8 cellular contexts compared by ENCODE assay signal in the genomic region with DNA sequence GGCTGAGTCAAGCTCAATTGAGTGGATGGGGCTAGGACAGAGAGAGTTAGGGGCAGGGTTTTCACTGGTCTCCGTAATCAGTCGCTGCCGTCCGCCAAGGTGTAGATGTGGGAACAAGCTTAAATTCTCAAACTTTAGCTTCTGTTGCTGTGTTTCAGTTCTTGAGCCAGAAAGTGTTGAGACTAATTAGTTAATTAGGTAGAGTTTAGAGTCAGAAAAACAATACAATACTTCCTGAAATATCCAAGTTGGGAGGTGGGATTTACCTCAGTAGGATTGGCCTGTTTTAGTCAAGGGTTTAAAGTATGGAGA. TPM values are rescaled to one million over a fixed set of nuclear protein-coding genes. Genes with fewer than 3 reads are reported as not detected.
A peak's percentile ranks its signal among the peaks of the same experiment; 100 is the strongest.
DNase-seq lines count a peak whose midpoint lies in the region; ATAC-seq and TF ChIP-seq lines count a peak whose summit lies in the region.

No MANE protein-coding gene starts in this region.

- H2BK15ac ChIP-seq in IMR-90 (ENCODE audit: low read depth, low read length) = peak overlapping the region; percentile 59; the same call in 1 of the 3 replicates

- H3K27me3 ChIP-seq in A673 (replicated peaks; ENCODE audit: insufficient read depth, low read depth, low read length, poor library complexity) (no peaks in the 10 kb centered on the region), IMR-90 (ENCODE audit: control insufficient read depth, insufficient read depth, low read length) (no peaks in the 10 kb centered on the region), mononuclear cell (ENCODE audit: insufficient read depth, low read length) (no peaks in the 10 kb centered on the region)

- POLR2A ChIA-PET in A673 (lab: Charles Lee; ENCODE audit: low non-redundant PET) (interaction anchor here (0.6 to 1.1 kb wide), 3 partner anchors 13 to 328 kb away, joined by 3 to 5 read pairs (median 4); no protein-coding TSS in a partner anchor), IMR-90 (lab: Charles Lee; ENCODE audit: unreplicated experiment) (interaction anchor here (0.6 to 1.6 kb wide), 6 partner anchors 9 to 41 kb away, joined by 3 to 9 read pairs (median 4); a partner anchor contains a TSS)

- 0 out of 2 replicates have a peak, but pooled peaks cover 4% of the 10 kb centered on the region for H3K9me1 ChIP-seq in IMR-90 (ENCODE audit: insufficient read depth, low read length)

- no peaks in the 10 kb centered on the region for H3K9me3 ChIP-seq in A673 (ENCODE audit: low read depth, low read length, poor library complexity, severe bottlenecking)
- H3K9me3 ChIP-seq in IMR-90 (ENCODE audit: control insufficient read depth, insufficient read depth, low read length) = no peaks in the 10 kb centered on the region
- H3K9me3 ChIP-seq in mononuclear cell (ENCODE audit: low read depth, low read length) = no peaks in the 10 kb centered on the region

- dilution Hi-C loops in IMR-90 (cut with HindIII; ENCODE audit: low sequenced_read_pairs, unreplicated experiment) = no loop called here

- no peak overlapping the region for H3K27ac Mint-ChIP-seq in natural killer cell treated with Interleukin-12 subunit alpha and Interleukin-12 subunit beta and Interleukin-15 and Interleukin-18, amount 100 ng/mL, for 72 hours

- H3K56ac ChIP-seq in IMR-90 (ENCODE audit: extremely low read depth, insufficient read depth, low read length) = peak overlapping the region; percentile 86

- H2AFZ ChIP-seq in IMR-90 (replicated peaks; ENCODE audit: low read length, poor library complexity) = peak overlapping the region; percentile 93

- peaks cover 34% of the 10 kb centered on the region for H4K20me1 ChIP-seq in IMR-90 (ENCODE audit: insufficient read depth, low read length)

- H3K4me3 Mint-ChIP-seq in natural killer cell treated with Interleukin-12 subunit alpha and Interleukin-12 subunit beta and Interleukin-15 and Interleukin-18, amount 100 ng/mL, for 72 hours = no peak overlapping the region

- peaks cover 6 to 14% of the 10 kb centered on the region in 2 experiments for H3K79me1 ChIP-seq in IMR-90 (ENCODE audit: low read depth in 1 of 2, low read length in 2 of 2)

- H3K4me3 ChIP-seq in A673 (ENCODE audit: low read depth, low read length, poor library complexity, severe bottlenecking) (peak overlapping the region; percentile 98), IMR-90 (ENCODE audit: insufficient read depth, low read depth, low read length) (peak overlapping the region; percentile 69), mononuclear cell (ENCODE audit: low read length) (peak overlapping the region; percentile 43)

- no peak; the same call in 1 of the 2 replicates for TF ChIP-seq POLR2A in IMR-90 (IDR thresholded peaks at IDR 0.05; ENCODE audit: low read depth, low read length)

- no peak overlapping the region; the same call in 1 of the 2 replicates for H2AK5ac ChIP-seq in IMR-90 (ENCODE audit: low read depth, low read length)

- H3K14ac ChIP-seq in IMR-90 (replicated peaks; ENCODE audit: low read depth, low read length) = peak overlapping the region; percentile 49

- no peaks in the 10 kb centered on the region for H3K9me3 Mint-ChIP-seq in natural killer cell treated with Interleukin-12 subunit alpha and Interleukin-12 subunit beta and Interleukin-15 and Interleukin-18, amount 100 ng/mL, for 72 hours

- H3K9ac ChIP-seq in IMR-90 (ENCODE audit: low read depth, low read length) = peak overlapping the region; percentile 72

- H3K4me1 ChIP-seq in A673 (ENCODE audit: insufficient read depth, low read length, poor library complexity, severe bottlenecking) (peaks cover 13% of the 10 kb centered on the region), IMR-90 (ENCODE audit: control insufficient read depth, insufficient read depth, low read length) (peaks cover 4% of the 10 kb centered on the region; the same call in 1 of the 2 replicates), mononuclear cell (ENCODE audit: insufficient read depth, low read length) (peaks cover 22% of the 10 kb centered on the region)

- H3K36me3 Mint-ChIP-seq in natural killer cell treated with Interleukin-12 subunit alpha and Interleukin-12 subunit beta and Interleukin-15 and Interleukin-18, amount 100 ng/mL, for 72 hours = no peaks in the 10 kb centered on the region

- no peaks in the 10 kb centered on the region for H3K27me3 Mint-ChIP-seq in natural killer cell treated with Interleukin-12 subunit alpha and Interleukin-12 subunit beta and Interleukin-15 and Interleukin-18, amount 100 ng/mL, for 72 hours

- peak overlapping the region; percentile 56 for H3K4ac ChIP-seq in IMR-90 (ENCODE audit: low read depth, low read length)

- 0 out of 2 replicates have a peak, but pooled peaks have one; percentile 21 for TF ChIP-seq RAD21 in IMR-90 (IDR thresholded peaks at IDR 0.05; ENCODE audit: low read length)

- ATAC-seq in IMR-90 (ENCODE audit: low read depth) (no peak), GM18498 (IDR thresholded peaks at IDR 0.05; ENCODE audit: unreplicated experiment) (no peak), GM18868 (IDR thresholded peaks at IDR 0.05; ENCODE audit: unreplicated experiment) (no peak)
- no peak for ATAC-seq in natural killer cell treated with Interleukin-12 subunit alpha and Interleukin-12 subunit beta and Interleukin-15 and Interleukin-18, amount 100 ng/mL, for 72 hours

- peak overlapping the region; percentile 84 for H3K4me2 ChIP-seq in IMR-90 (ENCODE audit: low read depth, low read length)

- peak overlapping the region; percentile 40; the same call in 1 of the 2 replicates for H4K91ac ChIP-seq in IMR-90 (ENCODE audit: insufficient read depth, low read depth, low read length)

- in situ Hi-C loops in IMR-90 (cut with MboI; ENCODE audit: low sequenced_read_pairs) = no loop called here

- DNase-seq in A673 (ENCODE audit: low spot score) (no peak), IMR-90 (peak; percentile 18), activated T-cell treated with anti-CD3 and anti-CD28 coated beads for 4 hours (no peak)
- DNase-seq in natural killer cell treated with Interleukin-12 subunit alpha and Interleukin-12 subunit beta and Interleukin-15 and Interleukin-18, amount 100 ng/mL, for 72 hours (ENCODE audit: low spot score) = no peak

- H4K5ac ChIP-seq in IMR-90 (ENCODE audit: low read depth, low read length) = no peak overlapping the region

- TSS peak; percentile 90 for BruUV-seq in A673 (replicated peaks; lab: Mats Ljungman, UMichigan)
- TSS peak; percentile 34 for BruUV-seq in IMR-90 (replicated peaks; lab: Mats Ljungman, UMichigan)

- H2BK120ac ChIP-seq in IMR-90 (ENCODE audit: low read depth, low read length) = peak overlapping the region; percentile 21; the same call in 1 of the 2 replicates

- intact Hi-C loops in A673 (cut with micrococcal nuclease; ENCODE audit: unreplicated experiment) (loop anchor here (5.0 kb wide), 2 partner anchors 206 to 396 kb away; no protein-coding TSS in a partner anchor), IMR-90 (cut with micrococcal nuclease) (loop anchor here (1.0 to 5.0 kb wide), 3 partner anchors 41 to 391 kb away; a partner anchor contains a TSS)

- H2BK20ac ChIP-seq in IMR-90 (ENCODE audit: low read depth, low read length) = no peak overlapping the region

- H3K4me1 Mint-ChIP-seq in natural killer cell treated with Interleukin-12 subunit alpha and Interleukin-12 subunit beta and Interleukin-15 and Interleukin-18, amount 100 ng/mL, for 72 hours (ENCODE audit: low read depth in 2 of 2) = peaks cover 17 to 23% of the 10 kb centered on the region in 2 donors

- TF ChIP-seq CTCF in A673 (conservative IDR thresholded peaks at IDR 0.05; ENCODE audit: low read depth, low read length) = no peak
- no peak for TF ChIP-seq CTCF in IMR-90 (conservative IDR thresholded peaks at IDR 0.05; ENCODE audit: low read depth, low read length)

- H3K36me3 ChIP-seq in A673 (ENCODE audit: insufficient read depth, low read length, poor library complexity, severe bottlenecking) = peaks cover 16% of the 10 kb centered on the region
- peaks cover 5% of the 10 kb centered on the region for H3K36me3 ChIP-seq in IMR-90 (ENCODE audit: control insufficient read depth, insufficient read depth, low read length)

- CTCF ChIA-PET in A673 (lab: Charles Lee) = interaction anchor here (0.6 to 1.1 kb wide), 2 partner anchors 208 to 397 kb away, joined by 3 read pairs; no protein-coding TSS in a partner anchor
- CTCF ChIA-PET in IMR-90 (lab: Yijun Ruan, JAX) = interaction anchor here (0.5 to 1.0 kb wide), 3 partner anchors 22 to 208 kb away, joined by 3 to 4 read pairs (median 3); no protein-coding TSS in a partner anchor

- peak overlapping the region; percentile 47 for H3K23ac ChIP-seq in IMR-90 (ENCODE audit: low read depth, low read length)

- H2AK9ac ChIP-seq in IMR-90 (replicated peaks; ENCODE audit: low read depth, low read length, poor library complexity) = peak overlapping the region; percentile 18

- peak overlapping the region; percentile 28 for H2BK5ac ChIP-seq in IMR-90 (ENCODE audit: low read depth, low read length, poor library complexity, severe bottlenecking)

- peak overlapping the region; percentile 29 to 68; a peak in 3 of 4 replicates for H4K8ac ChIP-seq in IMR-90 (ENCODE audit: low read depth in 2 of 2, low read length in 2 of 2)

- H3K27ac ChIP-seq in A673 (ENCODE audit: low read depth, low read length, poor library complexity, severe bottlenecking) = peak overlapping the region; percentile 100
- H3K27ac ChIP-seq in IMR-90 (ENCODE audit: insufficient read depth, low read length) = peak overlapping the region; percentile 40
- peak overlapping the region; percentile 99 for H3K27ac ChIP-seq in cingulate gyrus (ENCODE audit: low read depth, low read length)

- H3K18ac ChIP-seq in IMR-90 (ENCODE audit: low read depth, low read length) = 0 out of 2 replicates have a peak overlapping the region, but pooled peaks have one; percentile 2

- WGBS in IMR-90 (ENCODE audit: extremely low coverage in 2 of 2, insufficient read length in 1 of 2), 2 experiments = no CpG with 5 or more reads among the region's 4 CpGs

TF ChIP-seq in IMR-90, 13 proteins besides CTCF, POLR2A, EP300 and RAD21 (continues in another document):
- TF ChIP-seq FOS (IDR thresholded peaks at IDR 0.05; ENCODE audit: low read depth, low read length) (no peak), BHLHE40 (IDR thresholded peaks at IDR 0.05; ENCODE audit: low read depth, low read length) (no peak)

RNA-seq across cellular contexts. Expression of a gene that starts 1.1 kb away (rescaled TPM):
- total RNA-seq in A673 (2021) (354 and 378 TPM in 2 replicates), IMR-90 (2012; rRNA removed) (387 and 407 TPM in 2 replicates), mononuclear cell (711 TPM)
- polyA plus RNA-seq in IMR-90 (2012; rRNA removed) = 233 and 259 TPM in 2 replicates
- polyA plus RNA-seq in IMR-90 (2012; cell fraction: cytosol; rRNA removed) = 127 and 219 TPM in 2 replicates
- polyA plus RNA-seq in IMR-90 (2012; cell fraction: nucleus; rRNA removed; ENCODE audit: low replicate concordance) = 170 and 331 TPM in 2 replicates
- total RNA-seq in natural killer cell treated with Interleukin-12 subunit alpha and Interleukin-12 subunit beta and Interleukin-15 and Interleukin-18, amount 100 ng/mL, for 72 hours = 100 to 1,000 TPM; 400 to 403 TPM

RNA-seq across cellular contexts. Expression of a gene that starts 40.3 kb away (rescaled TPM):
- total RNA-seq in A673 (2021) = 40.2 and 49.3 TPM in 2 replicates
- total RNA-seq in IMR-90 (2012; rRNA removed) = 7.0 and 21.1 TPM in 2 replicates
- 14.3 and 14.4 TPM in 2 replicates for polyA plus RNA-seq in IMR-90 (2012; rRNA removed)
- polyA plus RNA-seq in IMR-90 (2012; cell fraction: cytosol; rRNA removed) = 5.4 and 6.6 TPM in 2 replicates
- polyA plus RNA-seq in IMR-90 (2012; cell fraction: nucleus; rRNA removed; ENCODE audit: low replicate concordance) = 0.89 and 3.2 TPM in 2 replicates
- 11.9 TPM for total RNA-seq in mononuclear cell
- 10 to 100 TPM; 26.8 to 31.1 TPM for total RNA-seq in natural killer cell treated with Interleukin-12 subunit alpha and Interleukin-12 subunit beta and Interleukin-15 and Interleukin-18, amount 100 ng/mL, for 72 hours

Comparison
In these comparisons a context has a peak if more than half of its experiments do, and no peak if none do; other contexts are left out.
1. H3K27ac ChIP-seq: peak in every context shown above with its lines; median percentile 100 in A673; 99 in cingulate gyrus; 40 in IMR-90.
2. H3K4me3 ChIP-seq: peak in every context shown above with its lines; median percentile 98 in A673; 69 in IMR-90; 43 in mononuclear cell.